In the genomic region with DNA sequence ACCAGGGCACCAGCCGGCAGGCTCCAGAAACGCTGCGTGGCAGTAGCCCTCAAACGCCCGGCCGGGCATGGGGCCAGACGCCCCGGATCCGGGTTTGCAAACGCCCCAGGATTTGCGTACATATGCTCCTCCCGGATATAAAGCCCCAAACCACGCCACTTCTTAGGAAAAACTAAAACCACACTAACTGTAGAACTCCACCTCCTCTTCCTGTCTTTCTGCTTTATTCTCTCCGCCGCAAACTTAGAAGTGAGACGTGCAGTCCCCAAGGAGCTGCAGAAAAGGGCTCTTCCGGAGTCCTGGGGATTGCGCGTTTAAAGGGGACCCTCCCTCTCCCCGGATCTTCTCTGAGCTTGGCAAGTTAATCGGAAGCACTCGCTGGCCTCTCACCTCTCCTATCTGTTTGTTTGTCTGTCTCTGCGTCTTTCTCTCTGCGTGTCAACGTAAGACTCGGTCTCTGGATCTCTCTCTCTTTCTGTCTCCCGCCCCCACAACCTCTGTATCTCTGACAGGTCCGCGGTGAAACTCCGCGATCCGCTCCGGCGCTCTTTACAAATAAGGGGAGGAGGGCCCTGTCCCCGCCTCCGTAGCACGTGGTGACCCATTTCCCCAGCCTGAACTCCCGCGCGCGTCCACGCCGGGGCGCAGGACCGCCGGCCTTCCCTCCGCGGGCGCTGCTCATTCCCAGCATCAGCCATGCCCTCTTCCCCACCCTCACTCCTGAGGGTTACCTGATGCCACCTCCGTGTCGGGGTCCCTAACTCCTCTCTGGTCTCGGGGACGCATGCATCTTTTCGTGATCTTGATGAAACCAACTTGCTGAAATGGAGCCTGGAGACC, we compare ENCODE assay signal across 1 cellular context.
TF ChIP-seq lines count a peak whose summit lies in the region.

Gene SLC39A8 (minus strand): TSS at position 528 of the 840 bp plus-strand sequence. CDS start 820 bp downstream, outside the sequence.

TF ChIP-seq in GM23338, 12 proteins besides CTCF, POLR2A, EP300 and RAD21 (continued from another document):
- no peak for TF ChIP-seq ZNF462 (CRISPR knock-in tag; IDR thresholded peaks at IDR 0.05)
- TF ChIP-seq CREB1 (CRISPR knock-in tag; IDR thresholded peaks at IDR 0.05; ENCODE audit: low read depth), result no peak
TF ChIP-seq in GM23338: peak in this region for 2.
